In the genomic region with DNA sequence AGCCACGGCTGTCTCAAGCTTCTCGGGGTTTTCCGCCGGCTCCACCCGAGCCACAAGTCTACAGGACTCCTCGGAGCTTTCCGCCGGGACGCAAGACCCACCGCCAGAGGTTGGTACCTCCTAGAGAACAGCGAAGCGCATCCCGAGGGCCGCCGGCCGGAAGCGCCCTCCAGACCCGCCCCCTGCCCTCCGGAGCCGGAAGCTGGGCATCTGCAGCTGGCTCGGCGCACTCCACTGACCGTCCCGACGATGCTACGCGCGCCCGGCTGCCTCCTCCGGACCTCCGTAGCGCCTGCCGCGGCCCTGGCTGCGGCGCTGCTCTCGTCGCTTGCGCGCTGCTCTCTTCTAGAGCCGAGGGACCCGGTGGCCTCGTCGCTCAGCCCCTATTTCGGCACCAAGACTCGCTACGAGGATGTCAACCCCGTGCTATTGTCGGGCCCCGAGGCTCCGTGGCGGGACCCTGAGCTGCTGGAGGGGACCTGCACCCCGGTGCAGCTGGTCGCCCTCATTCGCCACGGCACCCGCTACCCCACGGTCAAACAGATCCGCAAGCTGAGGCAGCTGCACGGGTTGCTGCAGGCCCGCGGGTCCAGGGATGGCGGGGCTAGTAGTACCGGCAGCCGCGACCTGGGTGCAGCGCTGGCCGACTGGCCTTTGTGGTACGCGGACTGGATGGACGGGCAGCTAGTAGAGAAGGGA, we compare ENCODE assay signal across 8 cellular contexts. TPM values are rescaled to one million over a fixed set of nuclear protein-coding genes. Genes with fewer than 3 reads are reported as not detected.
DNase-seq lines count a peak whose midpoint lies in the region; TF ChIP-seq lines count a peak whose summit lies in the region.

MINPP1 (plus strand) TSS at position 227 of the 699 bp plus-strand sequence; CDS start at position 250, 23 bp downstream.

- no peaks in the 10 kb centered on the region for H3K27me3 ChIP-seq in H7 (ENCODE audit: control insufficient read depth, insufficient read depth, low read length)
- peaks cover 51% of the 10 kb centered on the region for H3K27me3 ChIP-seq in Loucy (ENCODE audit: insufficient read depth, low read length, poor library complexity, severe bottlenecking)
- no peaks in the 10 kb centered on the region for H3K27me3 ChIP-seq in osteoblast (ENCODE audit: insufficient read depth, low read length)
- H3K27me3 ChIP-seq in thyroid gland, result no peaks in the 10 kb centered on the region

- H3K9me3 Mint-ChIP-seq in activated naive CD8-positive, alpha-beta T cell treated with anti-CD3 and anti-CD28 coated beads for 36 hours, result no peaks in the 10 kb centered on the region
- peaks cover 10% of the 10 kb centered on the region for H3K9me3 Mint-ChIP-seq in glutamatergic neuron (ENCODE audit: unreplicated experiment)

- H3K9ac ChIP-seq in Loucy (ENCODE audit: low read depth, low read length, poor library complexity, severe bottlenecking), result peak within 1 kb of the TSS; percentile 76

- TF ChIP-seq POLR2A in thyroid gland (IDR thresholded peaks at IDR 0.05), result peak in 1 of 2 donors; percentile 76

- peak within 1 kb of the TSS; percentile 90 for H3K4me3 ChIP-seq in H7 (ENCODE audit: insufficient read depth, low read depth, low read length)
- H3K4me3 ChIP-seq in Loucy (ENCODE audit: low read length, poor library complexity, severe bottlenecking), result peak within 1 kb of the TSS; percentile 95
- peak within 1 kb of the TSS; percentile 92 for H3K4me3 ChIP-seq in osteoblast (ENCODE audit: insufficient read depth, low read length)
- H3K4me3 ChIP-seq in thyroid gland (replicated peaks in 1 of 3), result peak within 1 kb of the TSS; percentile 39 to 85 (median 66)

- intact Hi-C loops in thyroid gland (cut with DNase I), result no loop called here

- H3K9me3 ChIP-seq in Loucy (ENCODE audit: insufficient read depth, low read depth, low read length) (no peaks in the 10 kb centered on the region), osteoblast (ENCODE audit: low read depth, low read length) (no peaks in the 10 kb centered on the region), thyroid gland (no peaks in the 10 kb centered on the region)

- H4K20me1 ChIP-seq in Loucy (ENCODE audit: insufficient read depth, low read length, poor library complexity, severe bottlenecking) (peaks cover 26% of the 10 kb centered on the region), osteoblast (ENCODE audit: insufficient read depth, low read length) (peaks cover 4% of the 10 kb centered on the region)

- peaks cover 2% of the 10 kb centered on the region; the same call in 1 of the 2 replicates for H3K36me3 ChIP-seq in H7 (replicated peaks; ENCODE audit: control insufficient read depth, insufficient read depth, low read length)
- no peaks in the 10 kb centered on the region for H3K36me3 ChIP-seq in Loucy (ENCODE audit: insufficient read depth, low read length)
- H3K36me3 ChIP-seq in osteoblast (ENCODE audit: insufficient read depth, low read length), result peaks cover 4% of the 10 kb centered on the region
- no peaks in the 10 kb centered on the region for H3K36me3 ChIP-seq in thyroid gland

- H3K27ac ChIP-seq in osteoblast (ENCODE audit: low read depth, low read length) (peak within 1 kb of the TSS; percentile 94), thyroid gland (peak within 1 kb of the TSS; percentile 44 to 73 (median 52))

- H3K79me2 ChIP-seq in Loucy (ENCODE audit: insufficient read depth, low read length) (peaks cover 31% of the 10 kb centered on the region), osteoblast (ENCODE audit: insufficient read depth, low read length) (peaks cover 33% of the 10 kb centered on the region)

- TF ChIP-seq CTCF in Loucy (conservative IDR thresholded peaks at IDR 0.05; ENCODE audit: low read length) (no peak), glutamatergic neuron (IDR thresholded peaks at IDR 0.05; ENCODE audit: partially characterized antibody, unreplicated experiment) (no peak), osteoblast (IDR thresholded peaks at IDR 0.05; ENCODE audit: extremely low read depth, low read depth, low read length) (no peak), thyroid gland (IDR thresholded peaks at IDR 0.05) (no peak)

- H3K4me1 Mint-ChIP-seq in activated naive CD8-positive, alpha-beta T cell treated with anti-CD3 and anti-CD28 coated beads for 36 hours, result peaks cover 38% of the 10 kb centered on the region
- H3K4me1 Mint-ChIP-seq in glutamatergic neuron (ENCODE audit: low read depth, unreplicated experiment), result peaks cover 16% of the 10 kb centered on the region

- 0% methylated on average over 3 to 21 of the region's 71 CpGs for WGBS in thyroid gland, 2 donors

- H3K4me2 ChIP-seq in Loucy (ENCODE audit: low read depth, low read length, poor library complexity, severe bottlenecking) (peak within 1 kb of the TSS; percentile 92), osteoblast (ENCODE audit: insufficient read depth, low read length) (peak within 1 kb of the TSS; percentile 98)

- H3F3A ChIP-seq in Loucy (ENCODE audit: low read depth), result no peaks in the 10 kb centered on the region

- peak within 1 kb of the TSS; percentile 99 for H2AFZ ChIP-seq in Loucy (ENCODE audit: low read length)
- H2AFZ ChIP-seq in osteoblast (ENCODE audit: low read length), result peak within 1 kb of the TSS; percentile 95

- DNase-seq in GM04504 (ENCODE audit: low read depth), result peak; percentile 58
- DNase-seq in H7, result peak; percentile 94
- peak; percentile 38 for DNase-seq in SKM-1 treated with dmso at 0.1 percent for 144 hours (lab: John Stamatoyannopoulos, UW; ENCODE audit: unreplicated experiment)
- DNase-seq in activated naive CD8-positive, alpha-beta T cell treated with anti-CD3 and anti-CD28 coated beads for 36 hours, result peak; percentile 91
- DNase-seq in glutamatergic neuron, result peak; percentile 94
- peak; percentile 93 for DNase-seq in osteoblast (ENCODE audit: insufficient read length, low spot score, missing footprints)
- peak; percentile 81 to 83 for DNase-seq in thyroid gland

- H3K4me3 Mint-ChIP-seq in activated naive CD8-positive, alpha-beta T cell treated with anti-CD3 and anti-CD28 coated beads for 36 hours, result peak within 1 kb of the TSS; percentile 87
- peak within 1 kb of the TSS; percentile 98 for H3K4me3 Mint-ChIP-seq in glutamatergic neuron (ENCODE audit: unreplicated experiment)

- peaks cover 3% of the 10 kb centered on the region for H3K27me3 Mint-ChIP-seq in activated naive CD8-positive, alpha-beta T cell treated with anti-CD3 and anti-CD28 coated beads for 36 hours
- peaks cover 3% of the 10 kb centered on the region for H3K27me3 Mint-ChIP-seq in glutamatergic neuron (ENCODE audit: unreplicated experiment)

- H3K9me2 ChIP-seq in Loucy (replicated peaks; ENCODE audit: low read depth, low read length), result no peaks in the 10 kb centered on the region

- H3K36me3 Mint-ChIP-seq in activated naive CD8-positive, alpha-beta T cell treated with anti-CD3 and anti-CD28 coated beads for 36 hours, result peaks cover 6% of the 10 kb centered on the region
- H3K36me3 Mint-ChIP-seq in glutamatergic neuron (ENCODE audit: unreplicated experiment), result no peaks in the 10 kb centered on the region

- peak within 1 kb of the TSS; percentile 84 for H3K27ac Mint-ChIP-seq in activated naive CD8-positive, alpha-beta T cell treated with anti-CD3 and anti-CD28 coated beads for 36 hours
- H3K27ac Mint-ChIP-seq in glutamatergic neuron (ENCODE audit: unreplicated experiment), result peak within 1 kb of the TSS; percentile 82

- H3K4me1 ChIP-seq in Loucy (ENCODE audit: insufficient read depth, low read length, poor library complexity, severe bottlenecking), result peaks cover 43% of the 10 kb centered on the region
- H3K4me1 ChIP-seq in osteoblast (ENCODE audit: insufficient read depth, low read length), result peaks cover 18% of the 10 kb centered on the region
- peaks cover 10 to 15% of the 10 kb centered on the region in 2 donors for H3K4me1 ChIP-seq in thyroid gland

RNA-seq across cellular contexts. Expression of gene MINPP1, which starts in this region (rescaled TPM):
- total RNA-seq in H7 (2014; rRNA removed; shearing (Covaris generic)), result 23.7 and 26.2 TPM in 2 replicates
- total RNA-seq in activated naive CD8-positive, alpha-beta T cell treated with anti-CD3 and anti-CD28 coated beads for 36 hours, result 10 to 100 TPM; 10.3 TPM
- total RNA-seq in glutamatergic neuron (ENCODE audit: unreplicated experiment) (27.2 TPM), osteoblast (22.1 and 23.0 TPM in 2 replicates), thyroid gland (10 to 100 TPM; 20.0 to 24.2 (median 22.8) TPM)

Comparison
In these comparisons a context has a peak if more than half of its experiments do, and no peak if none do; other contexts are left out.
1. Peak in every context shown above with its lines: DNase-seq, H3K4me3 ChIP-seq and H3K27ac ChIP-seq.
2. DNase-seq: peak in every context shown above with its lines; median percentile 94 in H7; 94 in glutamatergic neuron; 93 in osteoblast; 91 in activated naive CD8-positive, alpha-beta T cell treated with anti-CD3 and anti-CD28 coated beads for 36 hours; 82 in thyroid gland; 58 in GM04504; 38 in SKM-1 treated with dmso at 0.1 percent for 144 hours.